In genomic region chr12:116466536-116466935, GRCh38 we compare ENCODE assay signal across 14 cellular contexts.
DNase-seq lines count a peak whose midpoint lies in the region; FAIRE-seq and TF ChIP-seq lines count a peak whose summit lies in the region.
"Had no signal": no experiment of that assay in that cellular context is flagged by ENCODE, and none has a peak within 500 bp of the region (broad histone marks: within the 10 kb centered on the region; RNA-seq: fewer than 3 reads in every experiment).

No MANE protein-coding gene starts in this region.

- FAIRE-seq in urothelium cell line (lab: Jason Lieb, UNC) = no peak

- in situ Hi-C loops in GM13976 (cut with MboI; ENCODE audit: low sequenced_read_pairs, unreplicated experiment) = no loop called here

- TF ChIP-seq CTCF in GM13976 (IDR thresholded peaks at IDR 0.05; ENCODE audit: borderline replicate concordance, control extremely low read depth, extremely low read depth, insufficient read depth, missing control alignments) = no peak

- DNase-seq in HT1080 (ENCODE audit: low read depth) (peak; percentile 46), astrocyte of the hippocampus (ENCODE audit: low read depth, low spot score) (peak; percentile 24), iris pigment epithelial cell (ENCODE audit: low read depth) (peak; percentile 39), urothelium cell line (ENCODE audit: low spot score) (peak; percentile 25), T1000 (lab: John Stamatoyannopoulos, UW) (no peak), GM13976 (ENCODE audit: low spot score) (no peak), HuH-7.5 (ENCODE audit: low spot score) (no peak)
- DNase-seq: MM.1S; naive B cell; NCI-H1930; NCI-H524 treated with DMSO at 0.1 percent for 48 hours; OCI-M1; retina; stimulated activated CD4-positive, alpha-beta T cell treated with anti-CD3 and anti-CD28 coated beads, Interleukin-2, amount 100 ng/mL, for 24 hours had no signal

Comparison
In these comparisons a context has a peak if more than half of its experiments do, and no peak if none do; other contexts are left out.
1. DNase-seq: peak in HT1080 (single experiment), astrocyte of the hippocampus (single experiment), iris pigment epithelial cell (single experiment) and urothelium cell line (single experiment); none in T1000 (single experiment), GM13976 (single experiment) and HuH-7.5 (single experiment).